Comparison of ENCODE assay signal across 27 cellular contexts in the genomic region with DNA sequence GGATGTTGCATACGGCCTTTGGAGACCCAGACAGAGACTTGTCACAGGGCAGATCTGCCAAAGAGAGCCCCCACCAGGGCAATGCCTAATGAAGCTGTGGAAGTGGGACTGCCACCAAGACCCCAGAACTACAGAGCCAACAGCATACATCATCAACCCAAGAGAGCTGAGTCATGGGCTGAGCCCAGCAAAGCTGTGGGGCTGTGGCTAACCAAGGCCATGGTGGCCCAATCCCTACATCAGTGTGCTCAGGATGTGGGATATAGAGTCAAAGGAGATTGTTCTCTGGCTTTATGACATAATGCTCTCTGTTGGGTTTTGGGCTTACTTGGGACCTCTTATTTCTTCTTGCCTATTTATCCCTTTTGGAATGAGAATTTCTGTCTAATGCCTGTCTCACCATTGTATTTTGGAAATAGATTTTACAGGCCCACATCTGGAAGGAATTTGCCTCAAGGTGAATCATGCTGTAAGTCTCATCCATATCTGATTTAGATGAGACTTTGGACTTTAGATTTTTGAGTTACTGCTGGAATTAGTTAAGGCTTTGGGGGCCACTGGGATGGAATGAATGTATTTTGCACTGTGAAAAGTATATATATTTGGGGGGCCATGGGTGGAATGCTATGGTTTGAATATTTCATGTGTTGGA. TPM values are rescaled to one million over a fixed set of nuclear protein-coding genes. Genes with fewer than 3 reads are reported as not detected.
"Had no signal": no experiment of that assay in that cellular context is flagged by ENCODE, and none has a peak within 500 bp of the region (broad histone marks: within the 10 kb centered on the region; RNA-seq: fewer than 3 reads in every experiment).

No MANE protein-coding gene starts in this region.

- H3K36me3 Mint-ChIP-seq: activated naive CD4-positive, alpha-beta T cell treated with anti-CD3 and anti-CD28 coated beads, Interleukin-2, amount 50 U/mL, for 24 hours; mesothelial cell of epicardium; naive B cell; neural progenitor cell; stimulated activated memory B cell treated with anti-CD40 and anti-IgM and Interleukin-4, amounts not matched to agents 10 μg/mL and 1 μg/mL and 100 μg/mL, for 72 hours; WTC11 had no signal

- H3K79me2 ChIP-seq: parathyroid adenoma had no signal

- ATAC-seq: heart right ventricle; psoas muscle; stimulated activated memory B cell treated with anti-CD40 and anti-IgM and Interleukin-4, amounts not matched to agents 10 μg/mL and 1 μg/mL and 100 μg/mL, for 72 hours; T-helper 17 cell; upper lobe of right lung; WTC11 had no signal

- H3K27ac ChIP-seq: ascending aorta, brain microvascular endothelial cell, coronary artery, dorsolateral prefrontal cortex, heart right ventricle, neural progenitor cell, parathyroid adenoma, psoas muscle, sigmoid colon, suprapubic skin, tibial artery, upper lobe of right lung had no signal

- H3K9ac ChIP-seq: neural progenitor cell, parathyroid adenoma had no signal

- H3K9me3 ChIP-seq: ascending aorta, heart right ventricle, psoas muscle, sigmoid colon, suprapubic skin, tibial artery, upper lobe of right lung had no signal

- DNase-seq: activated CD4-positive, alpha-beta memory T cell treated with anti-CD3 and anti-CD28 coated beads, Interleukin-2, amount 10 ng/mL, durations not matched to agents 7 days and 5 days; activated CD4-positive, alpha-beta T cell treated with anti-CD3 and anti-CD28 coated beads for 1 hour; activated CD4-positive, alpha-beta T cell treated with anti-CD3 and anti-CD28 coated beads, Interleukin-2, amount 10 ng/mL, durations not matched to agents 7 days and 5 days; brain microvascular endothelial cell; dorsolateral prefrontal cortex; effector memory CD4-positive, alpha-beta T cell; erythroblast; foreskin melanocyte; heart right ventricle; naive B cell; occipital lobe; psoas muscle; sigmoid colon; small intestine; stimulated activated CD4-positive, alpha-beta T cell treated with anti-CD3 and anti-CD28 coated beads, Interleukin-4, amount 100 ng/mL, for 24 hours; T-helper 17 cell; tibial artery; upper lobe of right lung had no signal

- H3K4me3 ChIP-seq: ascending aorta, coronary artery, dorsolateral prefrontal cortex, heart right ventricle, neural progenitor cell, psoas muscle, sigmoid colon, suprapubic skin, tibial artery, upper lobe of right lung had no signal

- H3K4me2 ChIP-seq: neural progenitor cell had no signal

- H3K4me1 Mint-ChIP-seq: stimulated activated memory B cell treated with anti-CD40 and anti-IgM and Interleukin-4, amounts not matched to agents 10 μg/mL and 1 μg/mL and 100 μg/mL, for 72 hours; T-helper 17 cell had no signal

- H3K4me3 Mint-ChIP-seq: activated CD4-positive, alpha-beta memory T cell treated with anti-CD3 and anti-CD28 coated beads, Interleukin-2, amount 10 ng/mL, durations not matched to agents 7 days and 5 days; activated CD4-positive, alpha-beta T cell treated with anti-CD3 and anti-CD28 coated beads, Interleukin-2, amount 10 ng/mL, durations not matched to agents 7 days and 5 days; activated naive CD4-positive, alpha-beta T cell treated with anti-CD3 and anti-CD28 coated beads, Interleukin-2, amount 50 U/mL, for 24 hours; mesothelial cell of epicardium; naive B cell; neural progenitor cell; stimulated activated memory B cell treated with anti-CD40 and anti-IgM and Interleukin-4, amounts not matched to agents 10 μg/mL and 1 μg/mL and 100 μg/mL, for 72 hours; T-helper 17 cell; WTC11 had no signal

- H3K9me3 Mint-ChIP-seq: activated CD4-positive, alpha-beta memory T cell treated with anti-CD3 and anti-CD28 coated beads, Interleukin-2, amount 10 ng/mL, durations not matched to agents 7 days and 5 days; activated CD4-positive, alpha-beta T cell treated with anti-CD3 and anti-CD28 coated beads, Interleukin-2, amount 10 ng/mL, durations not matched to agents 7 days and 5 days; activated naive CD4-positive, alpha-beta T cell treated with anti-CD3 and anti-CD28 coated beads, Interleukin-2, amount 50 U/mL, for 24 hours; neural progenitor cell; stimulated activated memory B cell treated with anti-CD40 and anti-IgM and Interleukin-4, amounts not matched to agents 10 μg/mL and 1 μg/mL and 100 μg/mL, for 72 hours had no signal

- H2AFZ ChIP-seq: neural progenitor cell, parathyroid adenoma had no signal

- H3K4me1 ChIP-seq: ascending aorta, parathyroid adenoma, psoas muscle, tibial artery, upper lobe of right lung had no signal

- H3K27me3 ChIP-seq: ascending aorta, brain microvascular endothelial cell, neural progenitor cell, sigmoid colon, suprapubic skin, tibial artery, upper lobe of right lung had no signal

- H3K27ac Mint-ChIP-seq: activated CD4-positive, alpha-beta memory T cell treated with anti-CD3 and anti-CD28 coated beads, Interleukin-2, amount 10 ng/mL, durations not matched to agents 7 days and 5 days; activated CD4-positive, alpha-beta T cell treated with anti-CD3 and anti-CD28 coated beads, Interleukin-2, amount 10 ng/mL, durations not matched to agents 7 days and 5 days; activated naive CD4-positive, alpha-beta T cell treated with anti-CD3 and anti-CD28 coated beads, Interleukin-2, amount 50 U/mL, for 24 hours; mesothelial cell of epicardium; naive B cell; neural progenitor cell; stimulated activated memory B cell treated with anti-CD40 and anti-IgM and Interleukin-4, amounts not matched to agents 10 μg/mL and 1 μg/mL and 100 μg/mL, for 72 hours; T-helper 17 cell; WTC11 had no signal

- H3K36me3 ChIP-seq: ascending aorta, brain microvascular endothelial cell, heart right ventricle, neural progenitor cell, sigmoid colon, suprapubic skin, tibial artery, upper lobe of right lung had no signal

RNA-seq across cellular contexts. Expression of gene PRDM5, which starts 5.4 kb away (rescaled TPM):
- total RNA-seq: activated CD4-positive, alpha-beta T cell treated with anti-CD3 and anti-CD28 coated beads, Interleukin-2, amount 10 ng/mL, durations not matched to agents 7 days and 5 days had no signal
